In the genomic region with DNA sequence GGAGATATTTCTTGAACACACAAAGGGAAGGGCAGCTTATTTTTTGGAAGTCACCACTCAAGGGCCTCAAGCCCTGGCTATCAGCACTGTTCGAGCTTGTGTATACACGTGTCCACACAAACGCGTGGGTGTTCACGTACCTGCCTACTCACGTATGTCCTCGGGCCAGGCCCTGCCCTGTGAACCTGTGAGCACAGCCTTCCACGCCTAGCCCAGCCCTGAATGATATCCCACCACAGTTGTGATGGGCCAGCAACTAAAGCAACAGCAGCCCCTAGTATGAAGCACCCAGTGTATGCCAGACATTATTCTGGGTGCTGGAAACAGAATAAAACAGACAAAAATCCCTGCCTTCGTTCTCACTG, we compare ENCODE assay signal across 16 cellular contexts. TPM values are rescaled to one million over a fixed set of nuclear protein-coding genes. Genes with fewer than 3 reads are reported as not detected.
DNase-seq lines count a peak whose midpoint lies in the region; ATAC-seq and TF ChIP-seq lines count a peak whose summit lies in the region.
"Had no signal": no experiment of that assay in that cellular context is flagged by ENCODE, and none has a peak within 500 bp of the region (broad histone marks: within the 10 kb centered on the region; RNA-seq: fewer than 3 reads in every experiment).

No MANE protein-coding gene starts in this region.

- H3K4me3 Mint-ChIP-seq in activated CD4-positive, alpha-beta T cell treated with anti-CD3 and anti-CD28 coated beads, Interleukin-2, amount 10 ng/mL, durations not matched to agents 24 days and 14 days, result peak overlapping the region; percentile 83
- H3K4me3 Mint-ChIP-seq in CD8-positive, alpha-beta T cell, result peak overlapping the region; percentile 96
- H3K4me3 Mint-ChIP-seq in activated CD8-positive, alpha-beta T cell treated with anti-CD3 and anti-CD28 coated beads, Interleukin-2, amount 10 ng/mL, durations not matched to agents 7 days and 5 days, result peak overlapping the region; percentile 90
- peak overlapping the region in 6 of 8 donors; percentile 53 to 89 (median 82) for H3K4me3 Mint-ChIP-seq in naive B cell
- H3K4me3 Mint-ChIP-seq: endodermal cell had no signal

- no peak overlapping the region for H3K4me3 ChIP-seq in CD8-positive, alpha-beta T cell (ENCODE audit: low read depth, low read length)
- no peak overlapping the region for H3K4me3 ChIP-seq in tibial nerve

- no peaks in the 10 kb centered on the region for H3K27me3 Mint-ChIP-seq in activated CD4-positive, alpha-beta T cell treated with anti-CD3 and anti-CD28 coated beads, Interleukin-2, amount 10 ng/mL, durations not matched to agents 24 days and 14 days
- H3K27me3 Mint-ChIP-seq in CD8-positive, alpha-beta T cell (ENCODE audit: low read depth), result no peaks in the 10 kb centered on the region
- no peaks in the 10 kb centered on the region for H3K27me3 Mint-ChIP-seq in activated CD8-positive, alpha-beta T cell treated with anti-CD3 and anti-CD28 coated beads, Interleukin-2, amount 10 ng/mL, durations not matched to agents 7 days and 5 days (ENCODE audit: low read depth)
- H3K27me3 Mint-ChIP-seq in naive B cell, result no peaks in the 10 kb centered on the region
- H3K27me3 Mint-ChIP-seq: activated B cell treated with CpG ODN at 0.5 μM for 24 hours; stimulated activated memory B cell treated with anti-CD40 and anti-IgM and Interleukin-4, amounts not matched to agents 10 μg/mL and 1 μg/mL and 100 μg/mL, for 72 hours had no signal

- 86 to 89% methylated on average over 9 of the region's 9 CpGs for WGBS in tibial nerve, 2 donors

- no peaks in the 10 kb centered on the region for H3K36me3 ChIP-seq in CD8-positive, alpha-beta T cell (ENCODE audit: insufficient read depth, low read length)
- H3K36me3 ChIP-seq in tibial nerve, result peaks cover 0 to 34% (median 0%) of the 10 kb centered on the region in 3 donors

- no peaks in the 10 kb centered on the region for H3K27me3 ChIP-seq in CD8-positive, alpha-beta T cell (ENCODE audit: insufficient read depth, low read length)
- H3K27me3 ChIP-seq in tibial nerve, result no peaks in the 10 kb centered on the region

- H3K4me1 Mint-ChIP-seq in activated CD4-positive, alpha-beta T cell treated with anti-CD3 and anti-CD28 coated beads, Interleukin-2, amount 10 ng/mL, durations not matched to agents 24 days and 14 days, result peaks cover 47% of the 10 kb centered on the region
- peaks cover 38% of the 10 kb centered on the region for H3K4me1 Mint-ChIP-seq in CD8-positive, alpha-beta T cell (ENCODE audit: low read depth)
- peaks cover 61% of the 10 kb centered on the region for H3K4me1 Mint-ChIP-seq in activated CD8-positive, alpha-beta T cell treated with anti-CD3 and anti-CD28 coated beads, Interleukin-2, amount 10 ng/mL, durations not matched to agents 7 days and 5 days (ENCODE audit: low read depth)
- peaks cover 30 to 40% (median 37%) of the 10 kb centered on the region in 3 donors for H3K4me1 Mint-ChIP-seq in naive B cell

- H3K27ac Mint-ChIP-seq in activated CD4-positive, alpha-beta T cell treated with anti-CD3 and anti-CD28 coated beads, Interleukin-2, amount 10 ng/mL, durations not matched to agents 24 days and 14 days, result peak overlapping the region; percentile 11
- H3K27ac Mint-ChIP-seq in CD8-positive, alpha-beta T cell, result no peak overlapping the region
- H3K27ac Mint-ChIP-seq in activated CD8-positive, alpha-beta T cell treated with anti-CD3 and anti-CD28 coated beads, Interleukin-2, amount 10 ng/mL, durations not matched to agents 7 days and 5 days, result peak overlapping the region; percentile 71
- H3K27ac Mint-ChIP-seq in naive B cell, result peak overlapping the region in 1 of 6 donors; percentile 67
- H3K27ac Mint-ChIP-seq: endodermal cell; stimulated activated memory B cell treated with anti-CD40 and anti-IgM and Interleukin-4, amounts not matched to agents 10 μg/mL and 1 μg/mL and 100 μg/mL, for 72 hours had no signal

- TF ChIP-seq CTCF in CD8-positive, alpha-beta T cell (IDR thresholded peaks at IDR 0.05), result no peak
- TF ChIP-seq CTCF in tibial nerve (IDR thresholded peaks at IDR 0.05), result no peak

- H3K9me3 ChIP-seq in CD8-positive, alpha-beta T cell (ENCODE audit: low read length), result no peaks in the 10 kb centered on the region
- H3K9me3 ChIP-seq in tibial nerve, result no peaks in the 10 kb centered on the region

- peaks cover 11% of the 10 kb centered on the region for H3K36me3 Mint-ChIP-seq in activated CD4-positive, alpha-beta T cell treated with anti-CD3 and anti-CD28 coated beads, Interleukin-2, amount 10 ng/mL, durations not matched to agents 24 days and 14 days (ENCODE audit: low read depth)
- peaks cover 3% of the 10 kb centered on the region for H3K36me3 Mint-ChIP-seq in CD8-positive, alpha-beta T cell
- H3K36me3 Mint-ChIP-seq in activated CD8-positive, alpha-beta T cell treated with anti-CD3 and anti-CD28 coated beads, Interleukin-2, amount 10 ng/mL, durations not matched to agents 7 days and 5 days (ENCODE audit: low read depth), result peaks cover 22% of the 10 kb centered on the region
- H3K36me3 Mint-ChIP-seq in naive B cell, result no peaks in the 10 kb centered on the region
- H3K36me3 Mint-ChIP-seq: stimulated activated memory B cell treated with anti-CD40 and anti-IgM and Interleukin-4, amounts not matched to agents 10 μg/mL and 1 μg/mL and 100 μg/mL, for 72 hours had no signal

- POLR2A ChIA-PET in CD8-positive, alpha-beta T cell (lab: Charles Lee), result interaction anchor here (0.9 to 2.8 kb wide), 8 partner anchors 11 to 299 kb away, joined by 3 to 17 read pairs (median 7); a partner anchor contains a TSS
- POLR2A ChIA-PET in activated CD8-positive, alpha-beta T cell treated with anti-CD3 and anti-CD28 coated beads, Interleukin-2, amount 10 ng/mL, durations not matched to agents 7 days and 5 days (lab: Charles Lee), result interaction anchor here (1.0 to 10.3 kb wide), 4 partner anchors 14 to 114 kb away, joined by 3 to 148 read pairs (median 6); a partner anchor contains a TSS

- CTCF ChIA-PET in CD8-positive, alpha-beta T cell (lab: Charles Lee), result interaction anchor here (0.6 to 6.6 kb wide), 25 partner anchors 9 to 266 kb away, joined by 3 to 57 read pairs (median 5); a partner anchor contains a TSS
- CTCF ChIA-PET in activated CD8-positive, alpha-beta T cell treated with anti-CD3 and anti-CD28 coated beads, Interleukin-2, amount 10 ng/mL, durations not matched to agents 7 days and 5 days (lab: Charles Lee), result interaction anchor here (0.6 to 9.8 kb wide), 21 partner anchors 13 to 324 kb away, joined by 3 to 126 read pairs (median 4); a partner anchor contains a TSS

- peaks cover 25% of the 10 kb centered on the region for H3K4me1 ChIP-seq in CD8-positive, alpha-beta T cell (ENCODE audit: insufficient read depth, low read length)
- H3K4me1 ChIP-seq in tibial nerve, result peaks cover 0 to 58% (median 31%) of the 10 kb centered on the region in 4 donors

- no peak for ATAC-seq in CD8-positive, alpha-beta T cell
- no peak for ATAC-seq in activated CD8-positive, alpha-beta T cell treated with anti-CD3 and anti-CD28 coated beads, Interleukin-2, amount 10 ng/mL, durations not matched to agents 7 days and 5 days
- ATAC-seq in naive B cell (ENCODE audit: low read depth in 2 of 2), result no peak
- ATAC-seq: stimulated activated memory B cell treated with anti-CD40 and anti-IgM and Interleukin-4, amounts not matched to agents 10 μg/mL and 1 μg/mL and 100 μg/mL, for 72 hours had no signal

- intact Hi-C loops in activated CD4-positive, alpha-beta T cell treated with anti-CD3 and anti-CD28 coated beads, Interleukin-2, amount 10 ng/mL, durations not matched to agents 24 days and 14 days (cut with micrococcal nuclease), result loop anchor here (5.0 kb wide), 1 partner anchor 226 kb away; a partner anchor contains a TSS
- intact Hi-C loops in CD8-positive, alpha-beta T cell (cut with DNase I, micrococcal nuclease), result loop anchor here (1.0 to 10.0 kb wide), 7 partner anchors 64 to 326 kb away; a partner anchor contains a TSS

- no peaks in the 10 kb centered on the region for H3K9me3 Mint-ChIP-seq in activated CD4-positive, alpha-beta T cell treated with anti-CD3 and anti-CD28 coated beads, Interleukin-2, amount 10 ng/mL, durations not matched to agents 24 days and 14 days
- H3K9me3 Mint-ChIP-seq in CD8-positive, alpha-beta T cell, result no peaks in the 10 kb centered on the region
- no peaks in the 10 kb centered on the region for H3K9me3 Mint-ChIP-seq in activated CD8-positive, alpha-beta T cell treated with anti-CD3 and anti-CD28 coated beads, Interleukin-2, amount 10 ng/mL, durations not matched to agents 7 days and 5 days (ENCODE audit: insufficient read depth)
- H3K9me3 Mint-ChIP-seq in naive B cell, result no peaks in the 10 kb centered on the region
- H3K9me3 Mint-ChIP-seq: activated B cell treated with CpG ODN at 0.5 μM for 24 hours; endodermal cell; stimulated activated memory B cell treated with anti-CD40 and anti-IgM and Interleukin-4, amounts not matched to agents 10 μg/mL and 1 μg/mL and 100 μg/mL, for 72 hours; T-helper 1 cell treated with Interleukin-12 subunit alpha and Interleukin-12 subunit beta and Interleukin-4 antibody, amounts not matched to agents 30 μg/mL and 1 μg/mL, for 36 hours had no signal

- no peak for TF ChIP-seq POLR2A in tibial nerve (IDR thresholded peaks at IDR 0.05)

- no peak overlapping the region for H3K27ac ChIP-seq in CD8-positive, alpha-beta T cell (ENCODE audit: low read depth, low read length)
- H3K27ac ChIP-seq in tibial nerve, result peak overlapping the region in 1 of 4 donors; percentile 93

- no peak for TF ChIP-seq EP300 in tibial nerve (IDR thresholded peaks at IDR 0.05)

- no peak for DNase-seq in activated CD4-positive, alpha-beta T cell treated with anti-CD3 and anti-CD28 coated beads, Interleukin-2, amount 10 ng/mL, durations not matched to agents 24 days and 14 days
- DNase-seq in activated CD4-positive, alpha-beta T cell treated with anti-CD3 and anti-CD28 coated beads, Interleukin-2, amount 50 U/mL, for 4 hours, result no peak
- DNase-seq in CD8-positive, alpha-beta T cell, result no peak
- DNase-seq in activated CD8-positive, alpha-beta T cell treated with anti-CD3 and anti-CD28 coated beads, Interleukin-2, amount 10 ng/mL, durations not matched to agents 7 days and 5 days, result no peak
- DNase-seq in naive B cell (no peak), cerebellum (ENCODE audit: low spot score) (no peak), NCI-H1048 (lab: John Stamatoyannopoulos, UW) (no peak), tibial nerve (ENCODE audit: low spot score in 2 of 2) (no peak)
- DNase-seq: activated B cell treated with CpG ODN at 0.5 μM for 24 hours, endodermal cell, NCI-H1417, NCI-H2171, retina had no signal

RNA-seq across cellular contexts. Expression of a gene that starts 2.0 kb away (rescaled TPM):
- 3.7 TPM in 2 replicates for total RNA-seq in activated CD4-positive, alpha-beta T cell treated with anti-CD3 and anti-CD28 coated beads, Interleukin-2, amount 10 ng/mL, durations not matched to agents 24 days and 14 days
- total RNA-seq in CD8-positive, alpha-beta T cell, result under 1 TPM; 0.65 to 0.75 TPM
- 1 to 10 TPM; 2.9 to 3.2 TPM for total RNA-seq in activated CD8-positive, alpha-beta T cell treated with anti-CD3 and anti-CD28 coated beads, Interleukin-2, amount 10 ng/mL, durations not matched to agents 7 days and 5 days
- polyA plus RNA-seq in naive B cell (ENCODE audit: low read depth in 6 of 6), result 1 to 10 TPM in 5 of 6 donors, not detected in 1; 1.2 to 4.8 (median 3.7) TPM
- total RNA-seq in cerebellum, result 0.64 TPM
- total RNA-seq in tibial nerve, result 1 to 10 TPM; 1.1 to 4.3 (median 3.8) TPM

RNA-seq across cellular contexts. Expression of a gene that starts 5.5 kb away (rescaled TPM):
- 29.0 and 30.0 TPM in 2 replicates for total RNA-seq in activated CD4-positive, alpha-beta T cell treated with anti-CD3 and anti-CD28 coated beads, Interleukin-2, amount 10 ng/mL, durations not matched to agents 24 days and 14 days
- total RNA-seq in CD8-positive, alpha-beta T cell, result 1 to 10 TPM; 5.7 to 5.9 TPM
- total RNA-seq in activated CD8-positive, alpha-beta T cell treated with anti-CD3 and anti-CD28 coated beads, Interleukin-2, amount 10 ng/mL, durations not matched to agents 7 days and 5 days, result 10 to 100 TPM; 28.4 to 38.2 TPM
- 1 to 10 TPM in 1 of 6 donors, under 1 TPM in 2, not detected in 3; 0.74 to 1.0 (median 0.82) TPM for polyA plus RNA-seq in naive B cell (ENCODE audit: low read depth in 6 of 6)
- total RNA-seq in cerebellum (34.1 TPM), tibial nerve (100 to 1,000 TPM in 1 of 4 donors, 10 to 100 TPM in 3; 80.8 to 103 (median 91.5) TPM)

RNA-seq across cellular contexts. Expression of a gene that starts 6.6 kb away (rescaled TPM):
- 0.16 and 0.26 TPM in 2 replicates for total RNA-seq in activated CD4-positive, alpha-beta T cell treated with anti-CD3 and anti-CD28 coated beads, Interleukin-2, amount 10 ng/mL, durations not matched to agents 24 days and 14 days
- under 1 TPM; 0.25 to 0.27 TPM for total RNA-seq in CD8-positive, alpha-beta T cell
- total RNA-seq in activated CD8-positive, alpha-beta T cell treated with anti-CD3 and anti-CD28 coated beads, Interleukin-2, amount 10 ng/mL, durations not matched to agents 7 days and 5 days, result under 1 TPM; 0.16 to 0.21 TPM
- polyA plus RNA-seq in naive B cell (ENCODE audit: low read depth in 6 of 6), result not detected
- total RNA-seq in cerebellum (not detected), tibial nerve (not detected)
- total RNA-seq: urinary bladder had no signal

RNA-seq across cellular contexts. Expression of a gene that starts 17.4 kb away (rescaled TPM):
- total RNA-seq in activated CD4-positive, alpha-beta T cell treated with anti-CD3 and anti-CD28 coated beads, Interleukin-2, amount 10 ng/mL, durations not matched to agents 24 days and 14 days, result 77.2 and 78.3 TPM in 2 replicates
- total RNA-seq in CD8-positive, alpha-beta T cell, result 1 to 10 TPM; 1.2 to 1.3 TPM
- total RNA-seq in activated CD8-positive, alpha-beta T cell treated with anti-CD3 and anti-CD28 coated beads, Interleukin-2, amount 10 ng/mL, durations not matched to agents 7 days and 5 days, result 10 to 100 TPM; 74.5 to 80.8 TPM
- polyA plus RNA-seq in naive B cell (ENCODE audit: low read depth in 6 of 6), result under 1 TPM in 4 of 6 donors, not detected in 2; 0.16 to 0.78 (median 0.27) TPM
- 5.9 TPM for total RNA-seq in cerebellum
- total RNA-seq in tibial nerve, result 1 to 10 TPM; 1.3 to 4.2 (median 1.8) TPM

RNA-seq across cellular contexts. Expression of a gene that starts 51.3 kb away (rescaled TPM):
- total RNA-seq in activated CD4-positive, alpha-beta T cell treated with anti-CD3 and anti-CD28 coated beads, Interleukin-2, amount 10 ng/mL, durations not matched to agents 24 days and 14 days, result 5.4 and 5.5 TPM in 2 replicates
- total RNA-seq in CD8-positive, alpha-beta T cell, result 1 to 10 TPM; 2.7 to 2.8 TPM
- 10 to 100 TPM; 17.1 to 17.7 TPM for total RNA-seq in activated CD8-positive, alpha-beta T cell treated with anti-CD3 and anti-CD28 coated beads, Interleukin-2, amount 10 ng/mL, durations not matched to agents 7 days and 5 days
- polyA plus RNA-seq in naive B cell (ENCODE audit: low read depth in 6 of 6), result 10 to 100 TPM in 1 of 6 donors, 1 to 10 TPM in 4, not detected in 1; 7.0 to 10.6 (median 8.2) TPM
- total RNA-seq in cerebellum, result 13.9 TPM
- 1 to 10 TPM; 5.1 to 9.6 (median 8.6) TPM for total RNA-seq in tibial nerve
